26 cellular contexts compared by ENCODE assay signal in the genomic region with DNA sequence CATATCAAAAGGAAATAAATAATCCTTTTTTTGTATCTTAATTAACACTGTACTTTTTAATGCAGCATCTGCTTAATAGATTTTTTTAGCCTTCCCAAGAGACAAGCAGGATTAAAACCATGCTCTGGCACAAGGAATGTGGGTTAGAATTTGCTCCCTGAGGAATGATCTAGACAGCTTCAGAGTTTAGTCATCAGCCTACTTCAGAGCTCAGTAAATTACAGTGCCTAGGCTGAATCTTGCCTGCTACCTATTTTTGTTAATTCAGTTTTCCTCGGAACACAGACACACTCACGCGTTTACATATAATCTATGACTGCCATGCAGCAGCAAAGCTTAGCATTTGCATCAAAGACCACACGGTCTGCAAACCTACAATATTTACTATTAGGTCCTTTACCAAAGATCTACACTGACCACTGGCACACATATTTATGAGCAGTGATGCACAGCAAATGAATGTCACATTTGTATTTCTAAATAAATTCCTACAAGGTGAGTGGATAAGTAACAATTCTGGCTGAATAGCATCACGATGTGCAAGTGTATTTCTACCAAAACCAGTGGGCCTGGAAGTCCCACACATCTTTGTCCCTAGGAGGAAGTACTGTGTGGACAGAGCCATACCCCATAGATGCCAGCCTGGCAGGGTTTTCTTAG.
A peak's percentile ranks its signal among the peaks of the same experiment; 100 is the strongest.
DNase-seq lines count a peak whose midpoint lies in the region; ATAC-seq and TF ChIP-seq lines count a peak whose summit lies in the region.
"Had no signal": no experiment of that assay in that cellular context is flagged by ENCODE, and none has a peak within 500 bp of the region (broad histone marks: within the 10 kb centered on the region; RNA-seq: fewer than 3 reads in every experiment).

No MANE protein-coding gene starts in this region.

- H3K4me3 ChIP-seq in fibroblast of villous mesenchyme (ENCODE audit: low read depth, low read length), result no peak overlapping the region
- H3K4me3 ChIP-seq: breast epithelium, right atrium auricular region, testis, vagina had no signal

- ATAC-seq in GM19463 (IDR thresholded peaks at IDR 0.05; ENCODE audit: unreplicated experiment), result no peak
- ATAC-seq in GM21529 (IDR thresholded peaks at IDR 0.05; ENCODE audit: unreplicated experiment), result no peak
- no peak for ATAC-seq in GM19035 (IDR thresholded peaks at IDR 0.05; ENCODE audit: unreplicated experiment)
- ATAC-seq: activated CD4-positive, CD25-positive, alpha-beta regulatory T cell treated with anti-CD3 and anti-CD28 coated beads, Interleukin-2, amount 50 U/mL, for 24 hours; activated CD8-positive, alpha-beta T cell treated with anti-CD3 and anti-CD28 coated beads for 36 hours; CD8-positive, alpha-beta T cell; effector memory CD8-positive, alpha-beta T cell; natural killer cell; Right ventricle myocardium inferior; stimulated activated naive B cell treated with anti-CD40 and anti-IgM and Interleukin-4, amounts not matched to agents 10 μg/mL and 1 μg/mL and 100 μg/mL, for 72 hours had no signal

- TF ChIP-seq CTCF in fibroblast of villous mesenchyme (IDR thresholded peaks at IDR 0.05; ENCODE audit: insufficient read depth, low read depth, low read length), result no peak

- DNase-seq in ELR (ENCODE audit: low read depth), result peak; percentile 48
- DNase-seq in T1000 (lab: John Stamatoyannopoulos, UW), result peak; percentile 31
- DNase-seq in fibroblast of villous mesenchyme (ENCODE audit: low read depth), result peak; percentile 28
- DNase-seq in activated T-cell treated with anti-CD3 and anti-CD28 coated beads, Interleukin-2, amount 50 U/mL, for 1 hour, result no peak
- DNase-seq: activated CD8-positive, alpha-beta T cell treated with anti-CD3 and anti-CD28 coated beads for 36 hours; activated gamma-delta T cell; AML-193; CD8-positive, alpha-beta T cell; effector memory CD8-positive, alpha-beta T cell; natural killer cell; NCI-H1105; NCI-H1930; NCI-H2227 treated with DMSO at 0.1 percent for 48 hours; NCI-H748 treated with DMSO at 0.1 percent for 48 hours; stimulated activated CD4-positive, alpha-beta T cell treated with anti-CD3 and anti-CD28 coated beads, Interleukin-12 subunit alpha, Interleukin-12 subunit beta, amount 100 ng/mL, for 4 hours; stimulated activated CD4-positive, alpha-beta T cell treated with anti-CD3 and anti-CD28 coated beads, Interleukin-4, amount 100 ng/mL, for 24 hours; stimulated activated naive B cell treated with anti-CD40 and anti-IgM and Interleukin-4, amounts not matched to agents 10 μg/mL and 1 μg/mL and 100 μg/mL, for 72 hours; testis had no signal
